ENCODE assay signal across 8 cellular contexts in the genomic region with DNA sequence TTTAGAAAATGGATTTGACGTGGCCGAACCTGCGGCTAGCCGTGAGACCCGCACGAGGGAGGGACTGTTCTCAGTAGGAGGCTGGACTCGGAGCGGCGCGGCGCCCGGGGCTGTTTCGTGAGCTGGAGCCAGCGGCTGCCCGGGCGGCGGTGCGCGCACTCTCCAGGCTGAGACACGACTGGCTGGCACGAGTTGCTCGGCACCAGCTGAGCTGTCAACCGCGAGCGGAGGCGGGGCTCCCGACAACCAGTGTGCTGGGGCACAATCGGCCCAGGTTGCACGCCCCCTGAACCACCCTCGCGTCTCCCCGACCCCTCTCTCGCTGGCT. TPM values are rescaled to one million over a fixed set of nuclear protein-coding genes. Genes with fewer than 3 reads are reported as not detected.
A peak's percentile ranks its signal among the peaks of the same experiment; 100 is the strongest.
DNase-seq lines count a peak whose midpoint lies in the region; ATAC-seq and TF ChIP-seq lines count a peak whose summit lies in the region.
"Not testable (repeated sequence)": the region's sequence is repeated elsewhere in the genome, so short reads cannot be mapped to it uniquely, and the experiment has no call there.

No MANE protein-coding gene starts in this region.

- not testable (repeated sequence) for H3K36me3 Mint-ChIP-seq in CD8-positive, alpha-beta memory T cell; activated T-cell treated with anti-CD3 and anti-CD28 coated beads, Interleukin-2, amount 50 U/mL, for 72 hours (ENCODE audit: insufficient read depth in 2 of 2); immature natural killer cell; osteocyte (ENCODE audit: unreplicated experiment)

- not testable (repeated sequence) for H3K9ac ChIP-seq in HCT116 (ENCODE audit: low read length)

- intact Hi-C loops in HCT116 (cut with micrococcal nuclease): not testable (repeated sequence)

- not testable (repeated sequence) for H3K79me2 ChIP-seq in HCT116 (ENCODE audit: insufficient read depth, low read length)

- not testable (repeated sequence) for H3K4me2 ChIP-seq in HCT116 (ENCODE audit: low read length)

- H3K9me3 Mint-ChIP-seq in CD8-positive, alpha-beta memory T cell; activated T-cell treated with anti-CD3 and anti-CD28 coated beads, Interleukin-2, amount 50 U/mL, for 72 hours; immature natural killer cell; osteocyte (ENCODE audit: unreplicated experiment): not testable (repeated sequence)

- not testable (repeated sequence) for TF ChIP-seq RAD21 in HCT116 (IDR thresholded peaks at IDR 0.05; ENCODE audit: low read depth)

- CTCF ChIA-PET in CD8-positive, alpha-beta memory T cell (lab: Charles Lee); HCT116 (lab: Charles Lee): not testable (repeated sequence)

- H3K4me3 Mint-ChIP-seq in CD8-positive, alpha-beta memory T cell: peak overlapping the region; percentile 62 to 88 (median 82)
- H3K4me3 Mint-ChIP-seq in activated T-cell treated with anti-CD3 and anti-CD28 coated beads, Interleukin-2, amount 50 U/mL, for 72 hours: peak overlapping the region; percentile 81 to 91
- H3K4me3 Mint-ChIP-seq in immature natural killer cell (peak overlapping the region; percentile 45 to 81 (median 78)), osteocyte (ENCODE audit: unreplicated experiment) (peak overlapping the region; percentile 85)

- TF ChIP-seq EP300 in suprapubic skin (IDR thresholded peaks at IDR 0.05): not testable (repeated sequence)

- not testable (repeated sequence) for TF ChIP-seq POLR2A in HCT116 (IDR thresholded peaks at IDR 0.05; ENCODE audit: borderline replicate concordance, extremely low read depth, insufficient read depth, insufficient read length); suprapubic skin (IDR thresholded peaks at IDR 0.05)

- peak; percentile 97 for ATAC-seq in HCT116
- peak; percentile 97 for ATAC-seq in activated T-cell treated with anti-CD3 and anti-CD28 coated beads, Interleukin-2, amount 50 U/mL, for 72 hours (replicated peaks in 1 of 2)

- H3K4me1 Mint-ChIP-seq in CD8-positive, alpha-beta memory T cell; activated T-cell treated with anti-CD3 and anti-CD28 coated beads, Interleukin-2, amount 50 U/mL, for 72 hours (ENCODE audit: low read depth); immature natural killer cell; osteocyte (ENCODE audit: unreplicated experiment): not testable (repeated sequence)

- not testable (repeated sequence) for H3K27me3 Mint-ChIP-seq in CD8-positive, alpha-beta memory T cell; activated T-cell treated with anti-CD3 and anti-CD28 coated beads, Interleukin-2, amount 50 U/mL, for 72 hours (ENCODE audit: low read depth); immature natural killer cell (ENCODE audit: low read depth in 3 of 3); osteocyte (ENCODE audit: unreplicated experiment)

- H3K9me3 ChIP-seq in CD8-positive, alpha-beta memory T cell (ENCODE audit: low read length); HCT116 (ENCODE audit: control insufficient read depth in 1 of 2, insufficient read depth in 1 of 2, low read depth in 1 of 2, low read length in 2 of 2); SJCRH30 (replicated peaks); suprapubic skin: not testable (repeated sequence)

- H3K4me3 ChIP-seq in CD8-positive, alpha-beta memory T cell (ENCODE audit: low read length); HCT116 (replicated peaks in 1 of 2; ENCODE audit: low read depth in 1 of 2, low read length in 2 of 2): not testable (repeated sequence)
- H3K4me3 ChIP-seq in SJCRH30: peak overlapping the region; percentile 36
- peak overlapping the region; percentile 12 for H3K4me3 ChIP-seq in suprapubic skin

- not testable (repeated sequence) for H3K36me3 ChIP-seq in CD8-positive, alpha-beta memory T cell (ENCODE audit: insufficient read depth, low read length); HCT116 (ENCODE audit: control insufficient read depth in 1 of 2, insufficient read depth in 2 of 2, low read length in 2 of 2); SJCRH30; suprapubic skin

- RAD21 ChIA-PET in HCT116 (lab: Charles Lee; ENCODE audit: low non-redundant PET in 1 of 2, low total read pairs in 2 of 2, uncharacterized antibody in 2 of 2, unreplicated experiment in 2 of 2): not testable (repeated sequence)

- not testable (repeated sequence) for H3K9me2 ChIP-seq in HCT116 (ENCODE audit: insufficient read depth)

- not testable (repeated sequence) for H2AFZ ChIP-seq in HCT116 (ENCODE audit: low read depth, low read length, poor library complexity, severe bottlenecking)

- TF ChIP-seq CTCF in HCT116 (IDR thresholded peaks at IDR 0.05 in 2 of 3, conservative IDR thresholded peaks at IDR 0.05 in 1 of 3; ENCODE audit: borderline replicate concordance in 1 of 3, insufficient read depth in 1 of 3, low read depth in 2 of 3, low read length in 2 of 3); osteocyte (IDR thresholded peaks at IDR 0.05); suprapubic skin (IDR thresholded peaks at IDR 0.05): not testable (repeated sequence)

- H3K27me3 ChIP-seq in CD8-positive, alpha-beta memory T cell (ENCODE audit: insufficient read depth, low read length, poor library complexity, severe bottlenecking); HCT116 (ENCODE audit: insufficient read depth, low read length); SJCRH30; suprapubic skin: not testable (repeated sequence)

- not testable (repeated sequence) for H3K27ac ChIP-seq in CD8-positive, alpha-beta memory T cell (ENCODE audit: low read depth, low read length); HCT116 (ENCODE audit: low read depth, low read length); SJCRH30; suprapubic skin

- not testable (repeated sequence) for H3K4me1 ChIP-seq in CD8-positive, alpha-beta memory T cell (ENCODE audit: insufficient read depth, low read length); HCT116 (ENCODE audit: control insufficient read depth in 1 of 2, insufficient read depth in 2 of 2, low read length in 2 of 2); SJCRH30; suprapubic skin

- peak overlapping the region in 1 of 8 donors; percentile 66 for H3K27ac Mint-ChIP-seq in CD8-positive, alpha-beta memory T cell
- not testable (repeated sequence) for H3K27ac Mint-ChIP-seq in activated T-cell treated with anti-CD3 and anti-CD28 coated beads, Interleukin-2, amount 50 U/mL, for 72 hours; immature natural killer cell
- peak overlapping the region; percentile 79 for H3K27ac Mint-ChIP-seq in osteocyte (ENCODE audit: unreplicated experiment)

- not testable (repeated sequence) for H4K20me1 ChIP-seq in HCT116 (ENCODE audit: insufficient read depth)

- BruUV-seq in HCT116 (replicated peaks; lab: Mats Ljungman, UMichigan): not testable (repeated sequence)

- peak in 3 of 5 donors; percentile 0 to 29 (median 9) for DNase-seq in CD8-positive, alpha-beta memory T cell
- not testable (repeated sequence) for DNase-seq in HCT116 (ENCODE audit: low read depth, low spot score); osteocyte (ENCODE audit: extremely low spot score, unreplicated experiment); suprapubic skin (ENCODE audit: low spot score in 2 of 2)
- DNase-seq in SJCRH30: peak in 1 of 2 experiments; percentile 3
- DNase-seq in activated T-cell treated with anti-CD3 and anti-CD28 coated beads, Interleukin-2, amount 50 U/mL, for 72 hours: peak; percentile 3 to 45
- peak; percentile 2 for DNase-seq in central memory CD4-positive, alpha-beta T cell
- peak in 2 of 3 donors; percentile 0 to 7 for DNase-seq in immature natural killer cell

- no CpG with 5 or more reads among the region's 33 CpGs for WGBS in suprapubic skin

- POLR2A ChIA-PET in CD8-positive, alpha-beta memory T cell (lab: Charles Lee); HCT116 (lab: Charles Lee): not testable (repeated sequence)

RNA-seq across cellular contexts. Expression of a gene that starts 58.5 kb away (rescaled TPM):
- total RNA-seq in CD8-positive, alpha-beta memory T cell: 10 to 100 TPM; 21.5 to 21.9 TPM
- polyA plus RNA-seq in CD8-positive, alpha-beta memory T cell: 6.4 TPM
- total RNA-seq in HCT116 (2021; ENCODE audit: unreplicated experiment) (15.8 TPM), osteocyte (38.6 and 40.5 TPM in 2 replicates), suprapubic skin (10 to 100 TPM; 14.0 to 42.8 (median 27.4) TPM)
- polyA plus RNA-seq in HCT116 (2012): 12.9 and 13.5 TPM in 2 replicates
- total RNA-seq in SJCRH30 (2014; rRNA removed; shearing (Covaris generic)): 7.0 and 8.4 TPM in 2 replicates
- total RNA-seq in activated T-cell treated with anti-CD3 and anti-CD28 coated beads, Interleukin-2, amount 50 U/mL, for 72 hours: 10 to 100 TPM; 25.6 to 34.1 TPM
- polyA plus RNA-seq in immature natural killer cell: 1 to 10 TPM; 2.0 to 4.0 (median 2.7) TPM
